Comparison of ENCODE assay signal across 12 cellular contexts in genomic region chr4:190203510-190203909, GRCh38. TPM values are rescaled to one million over a fixed set of nuclear protein-coding genes. Genes with fewer than 3 reads are reported as not detected.
"Had no signal": no experiment of that assay in that cellular context is flagged by ENCODE, and none has a peak within 500 bp of the region (broad histone marks: within the 10 kb centered on the region; RNA-seq: fewer than 3 reads in every experiment).

No MANE protein-coding gene starts in this region.

RNA-seq across cellular contexts. Expression of gene DUX4, which starts 29.9 kb away (rescaled TPM):
- total RNA-seq: activated CD4-positive, alpha-beta T cell treated with anti-CD3 and anti-CD28 coated beads, Interleukin-2, amount 10 ng/mL, durations not matched to agents 7 days and 5 days; activated naive CD8-positive, alpha-beta T cell treated with anti-CD3 and anti-CD28 coated beads for 36 hours; colonic mucosa; endodermal cell; epithelial cell of proximal tubule; fibroblast of lung; foreskin keratinocyte; left colon; naive thymus-derived CD8-positive, alpha-beta T cell; psoas muscle; RPMI7951; transverse colon had no signal
- polyA plus RNA-seq: fibroblast of lung; foreskin keratinocyte; naive thymus-derived CD8-positive, alpha-beta T cell; psoas muscle had no signal
